Comparison of ENCODE assay signal across 13 cellular contexts in genomic region chr9:123678038-123678877, GRCh38.
DNase-seq lines count a peak whose midpoint lies in the region; ATAC-seq, FAIRE-seq and TF ChIP-seq lines count a peak whose summit lies in the region.
"Had no signal": no experiment of that assay in that cellular context is flagged by ENCODE, and none has a peak within 500 bp of the region (broad histone marks: within the 10 kb centered on the region; RNA-seq: fewer than 3 reads in every experiment).

No MANE protein-coding gene starts in this region.

- DNase-seq in COR-L47 (lab: John Stamatoyannopoulos, UW), result peak; percentile 89
- peak; percentile 57 for DNase-seq in NCI-H1417 treated with DMSO at 0.1 percent for 48 hours (lab: John Stamatoyannopoulos, UW)
- peak; percentile 96 for DNase-seq in SHP77 treated with DMSO at 0.1 percent for 48 hours (lab: John Stamatoyannopoulos, UW)
- DNase-seq in lower lobe of right lung, result no peak
- DNase-seq in D721Med (ENCODE audit: insufficient read length, low spot score), result no peak
- no peak for DNase-seq in amygdala (lab: John Stamatoyannopoulos, UW)
- DNase-seq in stimulated activated CD4-positive, alpha-beta T cell treated with anti-CD3 and anti-CD28 coated beads, Interleukin-4, amount 100 ng/mL, for 4 hours, result no peak
- DNase-seq: activated effector memory CD4-positive, alpha-beta T cell treated with Interleukin-2 at 50 U/mL for 16 hours; NCI-H526 treated with DMSO at 0.1 percent for 48 hours; stimulated activated CD4-positive, alpha-beta T cell treated with anti-CD3 and anti-CD28 coated beads, Interleukin-4, amount 100 ng/mL, for 1 hour; trophoblast cell had no signal

- H3K36me3 ChIP-seq in lower lobe of right lung, result no peaks in the 10 kb centered on the region

- ATAC-seq in lower lobe of right lung (peak; percentile 36 to 75), GM21619 (IDR thresholded peaks at IDR 0.05; ENCODE audit: unreplicated experiment) (no peak)
- ATAC-seq: GM23338 had no signal

- no peak overlapping the region for H3K4me3 ChIP-seq in lower lobe of right lung
- H3K4me3 ChIP-seq: GM23338 had no signal

- no peak overlapping the region for H3K27ac ChIP-seq in lower lobe of right lung

- intact Hi-C loops in lower lobe of right lung (cut with DNase I), result no loop called here

- H3K9me3 ChIP-seq in lower lobe of right lung, result peaks cover 2% of the 10 kb centered on the region

- FAIRE-seq in D721Med (lab: Jason Lieb, UNC), result no peak

- TF ChIP-seq CTCF in lower lobe of right lung (IDR thresholded peaks at IDR 0.05), result no peak
- no peak for TF ChIP-seq CTCF in D721Med (IDR thresholded peaks at IDR 0.05; ENCODE audit: insufficient read depth, missing control alignments)

- peaks cover 16% of the 10 kb centered on the region for H3K4me1 ChIP-seq in lower lobe of right lung

- no peaks in the 10 kb centered on the region for H3K27me3 ChIP-seq in lower lobe of right lung (ENCODE audit: low read depth)

Comparison
In these comparisons a context has a peak if more than half of its experiments do, and no peak if none do; other contexts are left out.
1. DNase-seq: peak in COR-L47 (single experiment), NCI-H1417 treated with DMSO at 0.1 percent for 48 hours (single experiment) and SHP77 treated with DMSO at 0.1 percent for 48 hours (single experiment); none in lower lobe of right lung (single experiment), D721Med (single experiment), amygdala (0 of 56) and stimulated activated CD4-positive, alpha-beta T cell treated with anti-CD3 and anti-CD28 coated beads, Interleukin-4, amount 100 ng/mL, for 4 hours (0 of 2).